8 cellular contexts compared by ENCODE assay signal in the genomic region with DNA sequence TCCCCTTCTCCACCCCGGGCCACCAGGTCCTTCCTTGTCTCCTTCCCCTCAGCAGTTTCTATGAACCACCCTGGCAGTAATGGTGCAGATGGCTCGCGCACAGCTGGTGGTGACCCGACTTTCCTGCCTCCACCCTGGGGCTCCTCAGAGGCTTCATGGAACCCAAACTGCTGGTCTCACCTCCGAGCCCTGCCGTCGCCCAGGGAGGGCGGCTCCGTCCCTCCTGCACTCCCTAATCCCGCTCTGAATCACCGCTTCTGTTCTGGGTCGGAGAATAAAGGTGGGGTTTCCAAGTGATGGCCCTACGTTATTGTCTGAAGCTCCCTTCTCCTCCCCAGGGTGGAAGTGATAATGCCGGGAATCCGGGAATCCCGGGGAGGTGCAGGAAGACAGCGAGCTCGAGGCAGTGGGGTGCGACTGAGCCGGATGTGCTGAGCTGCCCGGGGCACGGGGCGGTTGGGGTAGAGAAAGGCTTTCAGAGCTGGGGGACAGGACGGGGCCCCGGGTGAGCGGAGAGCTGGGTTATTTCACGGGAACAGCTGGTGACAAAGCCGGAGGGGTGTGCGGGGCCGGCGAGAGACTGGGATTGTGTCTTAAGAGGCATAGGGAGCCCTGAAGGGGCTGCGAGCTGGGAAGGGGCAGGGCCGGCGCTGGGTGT. TPM values are rescaled to one million over a fixed set of nuclear protein-coding genes. Genes with fewer than 3 reads are reported as not detected.
A peak's percentile ranks its signal among the peaks of the same experiment; 100 is the strongest.
DNase-seq lines count a peak whose midpoint lies in the region; ATAC-seq, FAIRE-seq and TF ChIP-seq lines count a peak whose summit lies in the region.

No MANE protein-coding gene starts in this region.

- no peak for TF ChIP-seq CTCF in Caco-2 (IDR thresholded peaks at IDR 0.05; ENCODE audit: insufficient read depth in 1 of 2, low read depth in 1 of 2, low read length in 1 of 2, severe bottlenecking in 1 of 2, unreplicated experiment in 1 of 2)
- TF ChIP-seq CTCF in fibroblast of pulmonary artery (IDR thresholded peaks at IDR 0.05; ENCODE audit: low read length, missing control alignments), result no peak
- no peak for TF ChIP-seq CTCF in pancreas (IDR thresholded peaks at IDR 0.05)

- in situ Hi-C loops in KBM-7 (cut with MboI; ENCODE audit: low pct_unique_long_range_greater_than_20kb, low sequenced_read_pairs), result no loop called here

- DNase-seq in Caco-2 (peak in 1 of 2 experiments; percentile 38), NT2/D1 (ENCODE audit: low read depth, low spot score) (no peak), fibroblast of pulmonary artery (ENCODE audit: low read depth) (no peak), pancreas (peak in 2 of 6 donors; percentile 74), NK-92 (lab: John Stamatoyannopoulos, UW; ENCODE audit: unreplicated experiment) (no peak), KBM-7 (no peak)

- H3K9me3 Mint-ChIP-seq in Caco-2 (ENCODE audit: unreplicated experiment), result no peaks in the 10 kb centered on the region

- H3K27me3 ChIP-seq in Caco-2 (replicated peaks; ENCODE audit: control insufficient read depth, insufficient read depth, low read length) (no peaks in the 10 kb centered on the region), NT2/D1 (ENCODE audit: insufficient read depth, insufficient read length) (no peaks in the 10 kb centered on the region), pancreas (no peaks in the 10 kb centered on the region)

- POLR2A ChIA-PET in Caco-2 (lab: Charles Lee), result interaction anchor here (0.6 to 2.1 kb wide), 7 partner anchors 16 to 237 kb away, joined by 3 to 24 read pairs (median 9); a partner anchor contains a TSS

- peak overlapping the region; percentile 90 for H3K27ac Mint-ChIP-seq in Caco-2 (ENCODE audit: unreplicated experiment)

- H3K36me3 Mint-ChIP-seq in Caco-2 (ENCODE audit: insufficient read depth, unreplicated experiment), result peaks cover 11% of the 10 kb centered on the region

- peaks cover 7% of the 10 kb centered on the region for H3K4me1 Mint-ChIP-seq in Caco-2 (ENCODE audit: low read depth, unreplicated experiment)

- peak overlapping the region; percentile 99 for H3K4me3 Mint-ChIP-seq in Caco-2 (ENCODE audit: unreplicated experiment)

- ATAC-seq in pancreas, result peak; percentile 72 to 75 (median 73)
- no peak for ATAC-seq in HG03175 (IDR thresholded peaks at IDR 0.05; ENCODE audit: unreplicated experiment)
- no peak for ATAC-seq in GM21528 (IDR thresholded peaks at IDR 0.05; ENCODE audit: low FRiP score, unreplicated experiment)

- intact Hi-C loops in Caco-2 (cut with micrococcal nuclease; ENCODE audit: unreplicated experiment) (loop anchor here (1.0 kb wide), 2 partner anchors 21 to 42 kb away; no protein-coding TSS in a partner anchor), pancreas (cut with DNase I) (no loop called here)

- H3K9ac ChIP-seq in NT2/D1 (ENCODE audit: insufficient read length, low read depth), result peak overlapping the region; percentile 76

- no peaks in the 10 kb centered on the region for H3K27me3 Mint-ChIP-seq in Caco-2 (ENCODE audit: insufficient read depth, unreplicated experiment)

- H3K4me1 ChIP-seq in Caco-2 (peaks cover 17% of the 10 kb centered on the region), NT2/D1 (ENCODE audit: insufficient read depth, insufficient read length) (peaks cover 5% of the 10 kb centered on the region), pancreas (peaks cover 0 to 5% (median 0%) of the 10 kb centered on the region in 3 donors)

- TSS peak; percentile 51 for BruUV-seq in Caco-2 (replicated peaks; lab: Mats Ljungman, UMichigan)

- CTCF ChIA-PET in Caco-2 (lab: Charles Lee), result interaction anchor here (0.6 to 2.3 kb wide), 10 partner anchors 12 to 274 kb away, joined by 3 to 21 read pairs (median 4); a partner anchor contains a TSS

- FAIRE-seq in pancreas (lab: Jason Lieb, UNC), result no peak

- peak overlapping the region; percentile 33 to 86 (median 54) for H3K27ac ChIP-seq in pancreas

- 6% methylated on average over 32 to 34 of the region's 34 CpGs for WGBS in pancreas, 2 donors

- no peaks in the 10 kb centered on the region for H3K36me3 ChIP-seq in Caco-2 (ENCODE audit: control insufficient read depth, insufficient read depth, low read length)
- no peaks in the 10 kb centered on the region for H3K36me3 ChIP-seq in NT2/D1 (ENCODE audit: insufficient read depth, insufficient read length, low read length)
- H3K36me3 ChIP-seq in pancreas, result no peaks in the 10 kb centered on the region

- peak overlapping the region; percentile 72 for H3K4me3 ChIP-seq in Caco-2 (ENCODE audit: low read depth, low read length)
- peak overlapping the region; percentile 71 for H3K4me3 ChIP-seq in NT2/D1 (ENCODE audit: insufficient read length, low read depth)
- H3K4me3 ChIP-seq in fibroblast of pulmonary artery (replicated peaks; ENCODE audit: low read depth, low read length), result peak overlapping the region; percentile 5
- peak overlapping the region; percentile 23 to 63 (median 42) for H3K4me3 ChIP-seq in pancreas

- no peaks in the 10 kb centered on the region for H3K9me3 ChIP-seq in Caco-2
- no peaks in the 10 kb centered on the region for H3K9me3 ChIP-seq in NT2/D1 (ENCODE audit: insufficient read depth, low read length)
- no peaks in the 10 kb centered on the region for H3K9me3 ChIP-seq in pancreas

RNA-seq across cellular contexts. Expression of a gene that starts 0.7 kb away (rescaled TPM):
- total RNA-seq in Caco-2 (2022), result 13.5 and 16.3 TPM in 2 replicates
- 10 to 100 TPM in 2 of 6 donors, 1 to 10 TPM in 4; 4.8 to 14.5 (median 8.2) TPM for total RNA-seq in pancreas
- polyA plus RNA-seq in pancreas, result 1 to 10 TPM; 3.7 to 5.4 TPM

RNA-seq across cellular contexts. Expression of a gene that starts 23.0 kb away (rescaled TPM):
- 1.7 and 1.9 TPM in 2 replicates for total RNA-seq in Caco-2 (2022)
- total RNA-seq in pancreas, result 1 to 10 TPM in 2 of 6 donors, under 1 TPM in 4; 0.51 to 2.6 (median 0.84) TPM
- polyA plus RNA-seq in pancreas, result 1 to 10 TPM; 1.5 to 2.3 TPM

RNA-seq across cellular contexts. Expression of a gene that starts 23.7 kb away (rescaled TPM):
- 0.12 and 0.34 TPM in 2 replicates for total RNA-seq in Caco-2 (2022)
- under 1 TPM in 5 of 6 donors, not detected in 1; 0.12 to 0.37 (median 0.20) TPM for total RNA-seq in pancreas
- 1 to 10 TPM in 1 of 2 donors, under 1 TPM in 1; 0.38 to 1.8 TPM for polyA plus RNA-seq in pancreas

RNA-seq across cellular contexts. Expression of a gene that starts 43.9 kb away (rescaled TPM):
- 5.4 and 5.9 TPM in 2 replicates for total RNA-seq in Caco-2 (2022)
- 1 to 10 TPM; 5.3 to 9.6 (median 6.5) TPM for total RNA-seq in pancreas
- polyA plus RNA-seq in pancreas, result 10 to 100 TPM; 16.2 to 40.9 TPM

RNA-seq across cellular contexts. Expression of a gene that starts 50.2 kb away (rescaled TPM):
- total RNA-seq in Caco-2 (2022) (8.9 and 10.3 TPM in 2 replicates), pancreas (1 to 10 TPM in 4 of 6 donors, under 1 TPM in 2; 0.73 to 4.6 (median 1.9) TPM)
- polyA plus RNA-seq in pancreas, result 1 to 10 TPM; 1.9 to 3.8 TPM

Comparison
In these comparisons a context has a peak if more than half of its experiments do, and no peak if none do; other contexts are left out.
1. H3K4me3 ChIP-seq: peak in every context shown above with its lines; median percentile 72 in Caco-2; 71 in NT2/D1; 42 in pancreas; 5 in fibroblast of pulmonary artery.
2. ATAC-seq: peak in pancreas (4 of 4); none in HG03175 (single experiment) and GM21528 (single experiment).